Comparison of ENCODE assay signal across 20 cellular contexts in genomic region chr5:176754376-176754942, GRCh38. TPM values are rescaled to one million over a fixed set of nuclear protein-coding genes. Genes with fewer than 3 reads are reported as not detected.
"Had no signal": no experiment of that assay in that cellular context is flagged by ENCODE, and none has a peak within 500 bp of the region (broad histone marks: within the 10 kb centered on the region; RNA-seq: fewer than 3 reads in every experiment).

No MANE protein-coding gene starts in this region.

- H3K27me3 ChIP-seq: right atrium auricular region, thyroid gland, vagina had no signal

- DNase-seq: activated CD4-positive, alpha-beta T cell treated with anti-CD3 and anti-CD28 coated beads, Interleukin-2, amount 10 ng/mL, durations not matched to agents 7 days and 5 days; activated CD8-positive, alpha-beta memory T cell treated with anti-CD3 and anti-CD28 coated beads, Interleukin-2, amount 50 U/mL, for 48 hours; activated gamma-delta T cell; activated T-cell treated with anti-CD3 and anti-CD28 coated beads, Interleukin-2, amount 50 U/mL, for 72 hours; cortex of kidney; effector CD8-positive, alpha-beta T cell; kidney glomerular epithelial cell; occipital lobe; stimulated activated CD4-positive, alpha-beta T cell treated with anti-CD3 and anti-CD28 coated beads, Interleukin-15, amount 100 ng/mL, for 24 hours; stimulated activated CD4-positive, alpha-beta T cell treated with anti-CD3 and anti-CD28 coated beads, Interleukin-4, amount 100 ng/mL, for 1 hour; stimulated activated naive B cell treated with anti-CD40 and anti-IgM and Interleukin-4, amounts not matched to agents 10 μg/mL and 1 μg/mL and 100 μg/mL, for 72 hours; thyroid gland had no signal

- H3K4me1 ChIP-seq: right atrium auricular region, thyroid gland, vagina had no signal

- H3K4me3 ChIP-seq: hepatocyte, right atrium auricular region, skin epidermis, thyroid gland, vagina had no signal

- H3K36me3 ChIP-seq: right atrium auricular region, thyroid gland, vagina had no signal

- ATAC-seq: activated naive CD4-positive, alpha-beta T cell treated with anti-CD3 and anti-CD28 coated beads, Interleukin-2, amount 50 U/mL, for 72 hours; activated T-cell treated with anti-CD3 and anti-CD28 coated beads, Interleukin-2, amount 50 U/mL, for 72 hours; stimulated activated naive B cell treated with anti-CD40 and anti-IgM and Interleukin-4, amounts not matched to agents 10 μg/mL and 1 μg/mL and 100 μg/mL, for 72 hours; WTC11 had no signal

- H3K9me3 ChIP-seq: right atrium auricular region, thyroid gland, vagina had no signal

- H3K27ac ChIP-seq: hepatocyte, right atrium auricular region, skin epidermis, thyroid gland, vagina had no signal

RNA-seq across cellular contexts. Expression of gene UNC5A, which starts 55.9 kb away (rescaled TPM):
- total RNA-seq: activated CD4-positive, alpha-beta T cell treated with anti-CD3 and anti-CD28 coated beads, Interleukin-2, amount 10 ng/mL, durations not matched to agents 7 days and 5 days; fibroblast of lung; right atrium auricular region; T-helper 2 cell treated with Interferon-gamma antibody and Interleukin-4, amounts not matched to agents 100 ng/mL and 5 ng/mL, for 36 hours; vagina had no signal
- polyA plus RNA-seq: fibroblast of lung had no signal
